27 cellular contexts compared by ENCODE assay signal in genomic region chr7:51007708-51008505, GRCh38.
"Had no signal": no experiment of that assay in that cellular context is flagged by ENCODE, and none has a peak within 500 bp of the region (broad histone marks: within the 10 kb centered on the region; RNA-seq: fewer than 3 reads in every experiment).

No MANE protein-coding gene starts in this region.

- H3K4me3 Mint-ChIP-seq: activated CD4-positive, alpha-beta memory T cell treated with anti-CD3 and anti-CD28 coated beads, Interleukin-2, amount 10 ng/mL, durations not matched to agents 7 days and 5 days; activated CD4-positive, alpha-beta T cell treated with anti-CD3 and anti-CD28 coated beads, Interleukin-2, amount 10 ng/mL, durations not matched to agents 24 days and 14 days; activated T-cell treated with anti-CD3 and anti-CD28 coated beads, Interleukin-2, amount 50 U/mL, for 72 hours; naive thymus-derived CD4-positive, alpha-beta T cell; stimulated activated effector memory CD8-positive, alpha-beta T cell treated with anti-CD3 and anti-CD28 coated beads, Interleukin-12 subunit alpha, Interleukin-12 subunit beta, amount 100 ng/mL, for 72 hours; stimulated activated naive CD8-positive, alpha-beta T cell treated with anti-CD3 and anti-CD28 coated beads, Interleukin-15, amount 100 ng/mL, for 72 hours; type B pancreatic cell had no signal

- H3K4me3 ChIP-seq: esophagus squamous epithelium, right lobe of liver, vagina had no signal

- H3K27me3 Mint-ChIP-seq: stimulated activated naive CD8-positive, alpha-beta T cell treated with anti-CD3 and anti-CD28 coated beads, Interleukin-15, amount 100 ng/mL, for 72 hours had no signal

- DNase-seq: activated CD4-positive, alpha-beta memory T cell treated with anti-CD3 and anti-CD28 coated beads, Interleukin-2, amount 10 ng/mL, durations not matched to agents 7 days and 5 days; activated CD4-positive, CD25-positive, alpha-beta regulatory T cell treated with anti-CD3 and anti-CD28 coated beads, Interleukin-2, amount 50 U/mL, for 72 hours; activated naive CD4-positive, alpha-beta T cell; activated T-cell treated with anti-CD3 and anti-CD28 coated beads, Interleukin-2, amount 50 U/mL, for 72 hours; dermis blood vessel endothelial cell; effector CD4-positive, alpha-beta T cell; esophagus squamous epithelium; islet precursor cell; left colon; midbrain; naive thymus-derived CD4-positive, alpha-beta T cell; occipital lobe; posterior cingulate gyrus; right lobe of liver; small intestine; stimulated activated CD4-positive, alpha-beta T cell treated with anti-CD3 and anti-CD28 coated beads, Interleukin-4, amount 100 ng/mL, for 24 hours; stimulated activated naive CD8-positive, alpha-beta T cell treated with anti-CD3 and anti-CD28 coated beads, Interleukin-15, amount 100 ng/mL, for 72 hours; substantia nigra; T-helper 2 cell had no signal

- H3K4me1 Mint-ChIP-seq: activated CD4-positive, alpha-beta memory T cell treated with anti-CD3 and anti-CD28 coated beads, Interleukin-2, amount 10 ng/mL, durations not matched to agents 7 days and 5 days; activated CD4-positive, alpha-beta T cell treated with anti-CD3 and anti-CD28 coated beads, Interleukin-2, amount 10 ng/mL, durations not matched to agents 24 days and 14 days; naive thymus-derived CD4-positive, alpha-beta T cell; stimulated activated effector memory CD8-positive, alpha-beta T cell treated with anti-CD3 and anti-CD28 coated beads, Interleukin-12 subunit alpha, Interleukin-12 subunit beta, amount 100 ng/mL, for 72 hours; stimulated activated naive CD8-positive, alpha-beta T cell treated with anti-CD3 and anti-CD28 coated beads, Interleukin-15, amount 100 ng/mL, for 72 hours had no signal

- ATAC-seq: activated naive CD4-positive, alpha-beta T cell treated with anti-CD3 and anti-CD28 coated beads, Interleukin-2, amount 50 U/mL, for 72 hours; activated T-cell treated with anti-CD3 and anti-CD28 coated beads, Interleukin-2, amount 50 U/mL, for 72 hours; left colon; naive thymus-derived CD4-positive, alpha-beta T cell; right lobe of liver; stimulated activated effector memory CD8-positive, alpha-beta T cell treated with anti-CD3 and anti-CD28 coated beads, Interleukin-12 subunit alpha, Interleukin-12 subunit beta, amount 100 ng/mL, for 72 hours; stimulated activated naive CD8-positive, alpha-beta T cell treated with anti-CD3 and anti-CD28 coated beads, Interleukin-15, amount 100 ng/mL, for 72 hours had no signal

- H3K27ac Mint-ChIP-seq: activated CD4-positive, alpha-beta memory T cell treated with anti-CD3 and anti-CD28 coated beads, Interleukin-2, amount 10 ng/mL, durations not matched to agents 7 days and 5 days; activated CD4-positive, alpha-beta T cell treated with anti-CD3 and anti-CD28 coated beads, Interleukin-2, amount 10 ng/mL, durations not matched to agents 24 days and 14 days; activated naive CD4-positive, alpha-beta T cell treated with anti-CD3 and anti-CD28 coated beads, Interleukin-2, amount 50 U/mL, for 72 hours; activated T-cell treated with anti-CD3 and anti-CD28 coated beads, Interleukin-2, amount 50 U/mL, for 72 hours; naive thymus-derived CD4-positive, alpha-beta T cell; stimulated activated effector memory CD8-positive, alpha-beta T cell treated with anti-CD3 and anti-CD28 coated beads, Interleukin-12 subunit alpha, Interleukin-12 subunit beta, amount 100 ng/mL, for 72 hours; type B pancreatic cell had no signal

- H3K9me3 ChIP-seq: esophagus squamous epithelium, right lobe of liver, vagina had no signal

- FAIRE-seq: bronchial epithelial cell, colon, frontal cortex, small intestine had no signal

- H3K36me3 Mint-ChIP-seq: activated naive CD4-positive, alpha-beta T cell treated with anti-CD3 and anti-CD28 coated beads, Interleukin-2, amount 50 U/mL, for 72 hours; naive thymus-derived CD4-positive, alpha-beta T cell; stimulated activated effector memory CD8-positive, alpha-beta T cell treated with anti-CD3 and anti-CD28 coated beads, Interleukin-12 subunit alpha, Interleukin-12 subunit beta, amount 100 ng/mL, for 72 hours; type B pancreatic cell had no signal

- H3K27ac ChIP-seq: esophagus squamous epithelium, right lobe of liver, vagina had no signal

- H3K9me3 Mint-ChIP-seq: activated CD4-positive, alpha-beta memory T cell treated with anti-CD3 and anti-CD28 coated beads, Interleukin-2, amount 10 ng/mL, durations not matched to agents 7 days and 5 days; activated CD4-positive, alpha-beta T cell treated with anti-CD3 and anti-CD28 coated beads, Interleukin-2, amount 10 ng/mL, durations not matched to agents 24 days and 14 days; activated naive CD4-positive, alpha-beta T cell treated with anti-CD3 and anti-CD28 coated beads, Interleukin-2, amount 50 U/mL, for 72 hours; activated T-cell treated with anti-CD3 and anti-CD28 coated beads, Interleukin-2, amount 50 U/mL, for 72 hours; naive thymus-derived CD4-positive, alpha-beta T cell; stimulated activated effector memory CD8-positive, alpha-beta T cell treated with anti-CD3 and anti-CD28 coated beads, Interleukin-12 subunit alpha, Interleukin-12 subunit beta, amount 100 ng/mL, for 72 hours; stimulated activated naive CD8-positive, alpha-beta T cell treated with anti-CD3 and anti-CD28 coated beads, Interleukin-15, amount 100 ng/mL, for 72 hours; type B pancreatic cell had no signal

- H3K36me3 ChIP-seq: esophagus squamous epithelium, right lobe of liver, vagina had no signal

- H3K27me3 ChIP-seq: esophagus squamous epithelium, right lobe of liver, vagina had no signal

- H3K4me1 ChIP-seq: esophagus squamous epithelium, right lobe of liver had no signal
